Comparison of ENCODE assay signal across 30 cellular contexts in the genomic region with DNA sequence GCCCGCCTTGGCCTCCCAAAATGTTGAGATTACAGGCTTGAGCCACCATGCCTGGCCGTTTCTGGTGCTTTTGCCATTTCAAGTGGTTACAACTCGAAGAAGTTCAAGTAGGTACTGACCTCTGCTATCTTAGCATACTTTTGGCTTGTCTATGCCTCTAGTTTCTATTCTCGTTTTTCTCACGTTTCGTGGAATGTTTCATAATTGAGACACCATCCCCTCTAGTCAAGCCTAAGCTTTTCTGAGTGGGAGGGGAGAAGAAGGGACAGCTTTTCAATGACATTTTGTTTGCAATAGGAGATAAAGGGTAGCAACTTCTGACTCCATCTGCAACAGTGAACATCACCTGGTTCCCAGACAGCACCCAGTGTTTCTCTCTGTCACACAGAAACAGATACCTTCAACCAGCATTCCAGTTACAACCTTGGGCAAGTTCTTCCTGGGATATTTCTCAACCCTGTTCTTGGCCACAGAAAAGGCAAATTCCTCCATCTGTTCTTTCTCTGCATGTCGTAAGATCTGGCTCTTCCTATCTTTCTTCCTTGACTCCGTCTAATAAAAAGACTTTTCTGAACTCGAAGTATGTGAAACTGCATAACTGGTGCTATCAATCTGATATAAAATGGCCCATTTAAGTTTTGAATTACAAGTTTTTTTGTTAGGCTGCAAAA. TPM values are rescaled to one million over a fixed set of nuclear protein-coding genes. Genes with fewer than 3 reads are reported as not detected.
DNase-seq lines count a peak whose midpoint lies in the region; ATAC-seq and TF ChIP-seq lines count a peak whose summit lies in the region.
"Had no signal": no experiment of that assay in that cellular context is flagged by ENCODE, and none has a peak within 500 bp of the region (broad histone marks: within the 10 kb centered on the region; RNA-seq: fewer than 3 reads in every experiment).

No MANE protein-coding gene starts in this region.

- H2BK120ac ChIP-seq in neuronal stem cell (ENCODE audit: low read depth, low read length) = no peak overlapping the region

- H3K27me3 ChIP-seq in right atrium auricular region = no peaks in the 10 kb centered on the region
- no peaks in the 10 kb centered on the region for H3K27me3 ChIP-seq in breast epithelium
- no peaks in the 10 kb centered on the region for H3K27me3 ChIP-seq in left ventricle myocardium inferior (ENCODE audit: low read depth)
- H3K27me3 ChIP-seq in neuronal stem cell (ENCODE audit: control insufficient read depth in 3 of 3, insufficient read depth in 3 of 3, low read depth in 1 of 3, low read length in 3 of 3) = no peaks in the 10 kb centered on the region
- H3K27me3 ChIP-seq: Peyer's patch, upper lobe of left lung had no signal

- no peak overlapping the region for H2BK5ac ChIP-seq in neuronal stem cell (ENCODE audit: low read length)

- no peak overlapping the region for H2AFZ ChIP-seq in neuronal stem cell (ENCODE audit: low read length)
- H2AFZ ChIP-seq: GM23338 had no signal

- in situ Hi-C loops in GM13976 (cut with MboI; ENCODE audit: low sequenced_read_pairs, unreplicated experiment) = no loop called here

- H3K27ac ChIP-seq in right atrium auricular region = no peak overlapping the region
- H3K27ac ChIP-seq in breast epithelium = peak overlapping the region; percentile 74 to 84
- H3K27ac ChIP-seq in left ventricle myocardium inferior (replicated peaks) = peak overlapping the region; percentile 41
- no peak overlapping the region for H3K27ac ChIP-seq in neuronal stem cell (replicated peaks; ENCODE audit: low read length)
- H3K27ac ChIP-seq: A549, Peyer's patch, psoas muscle, upper lobe of left lung had no signal

- no peaks in the 10 kb centered on the region for H3K9me3 ChIP-seq in right atrium auricular region
- no peaks in the 10 kb centered on the region for H3K9me3 ChIP-seq in breast epithelium
- no peaks in the 10 kb centered on the region for H3K9me3 ChIP-seq in left ventricle myocardium inferior (replicated peaks)
- no peaks in the 10 kb centered on the region for H3K9me3 ChIP-seq in neuronal stem cell (replicated peaks in 1 of 2; ENCODE audit: control insufficient read depth in 2 of 2, insufficient read depth in 1 of 2, low read depth in 1 of 2, low read length in 2 of 2)
- H3K9me3 ChIP-seq: A549, mucosa of descending colon, Peyer's patch, psoas muscle, upper lobe of left lung had no signal

- no peaks in the 10 kb centered on the region for H3K79me1 ChIP-seq in neuronal stem cell (ENCODE audit: low read depth, low read length)

- H3K4me2 ChIP-seq in neuronal stem cell (ENCODE audit: insufficient read depth, low read length, poor library complexity, severe bottlenecking) = no peak overlapping the region
- H3K4me2 ChIP-seq: A549, GM23338, smooth muscle cell had no signal

- H3K36me3 ChIP-seq in right atrium auricular region = no peaks in the 10 kb centered on the region
- no peaks in the 10 kb centered on the region for H3K36me3 ChIP-seq in breast epithelium
- H3K36me3 ChIP-seq in left ventricle myocardium inferior = no peaks in the 10 kb centered on the region
- H3K36me3 ChIP-seq in neuronal stem cell (replicated peaks in 1 of 2; ENCODE audit: control insufficient read depth in 2 of 2, insufficient read depth in 2 of 2, low read length in 2 of 2) = no peaks in the 10 kb centered on the region
- H3K36me3 ChIP-seq: Peyer's patch, upper lobe of left lung had no signal

- H3K18ac ChIP-seq in neuronal stem cell (ENCODE audit: low read length) = no peak overlapping the region

- no peak overlapping the region for H2BK12ac ChIP-seq in neuronal stem cell (ENCODE audit: low read length)

- peak; percentile 78 for ATAC-seq in Right ventricle myocardium superior (ENCODE audit: poor library complexity)
- ATAC-seq: A549; activated CD4-positive, CD25-positive, alpha-beta regulatory T cell treated with anti-CD3 and anti-CD28 coated beads, Interleukin-2, amount 50 U/mL, for 24 hours; GM23338; left lobe of liver; mucosa of descending colon; stimulated activated naive CD8-positive, alpha-beta T cell treated with anti-CD3 and anti-CD28 coated beads, Interleukin-15, amount 100 ng/mL, for 72 hours had no signal

- no peak for DNase-seq in Right ventricle myocardium superior
- no peak for DNase-seq in right atrium auricular region (ENCODE audit: low spot score)
- peak in 1 of 2 donors; percentile 33 for DNase-seq in breast epithelium (ENCODE audit: low spot score in 2 of 2)
- no peak for DNase-seq in left ventricle myocardium inferior
- no peak for DNase-seq in activated CD4-positive, alpha-beta T cell treated with anti-CD3 and anti-CD28 coated beads, Interleukin-2, amount 50 U/mL, for 48 hours
- DNase-seq in neuronal stem cell (ENCODE audit: low spot score) = no peak
- no peak for DNase-seq in AML-193 (lab: John Stamatoyannopoulos, UW)
- no peak for DNase-seq in GM13976 (ENCODE audit: low spot score)
- DNase-seq: activated naive CD4-positive, alpha-beta T cell; activated T-cell treated with anti-CD3 and anti-CD28 coated beads, Interleukin-2, amount 50 U/mL, for 24 hours; amygdala; C1 segment of cervical spinal cord; central memory CD4-positive, alpha-beta T cell; glutamatergic neuron; mucosa of descending colon; NCI-H1694 treated with DMSO at 0.1 percent for 48 hours; NCI-H82; Peyer's patch; psoas muscle; stimulated activated CD4-positive, alpha-beta T cell treated with anti-CD3 and anti-CD28 coated beads, Interleukin-2, amount 100 ng/mL, for 48 hours; stimulated activated naive CD8-positive, alpha-beta T cell treated with anti-CD3 and anti-CD28 coated beads, Interleukin-15, amount 100 ng/mL, for 72 hours; T1000; upper lobe of left lung had no signal

- H3K4ac ChIP-seq in neuronal stem cell (ENCODE audit: low read length) = no peak overlapping the region

- no peak overlapping the region for H2BK15ac ChIP-seq in neuronal stem cell (ENCODE audit: low read length)

- H4K8ac ChIP-seq in neuronal stem cell (ENCODE audit: low read depth, low read length) = no peak overlapping the region

- no peak overlapping the region for H2AK5ac ChIP-seq in neuronal stem cell (ENCODE audit: low read depth, low read length)

- H3K4me1 ChIP-seq in right atrium auricular region (no peaks in the 10 kb centered on the region), breast epithelium (no peaks in the 10 kb centered on the region), left ventricle myocardium inferior (peaks cover 5% of the 10 kb centered on the region), neuronal stem cell (ENCODE audit: control insufficient read depth in 2 of 2, insufficient read depth in 1 of 2, low read depth in 1 of 2, low read length in 2 of 2) (peaks cover 0 to 1% of the 10 kb centered on the region in 2 donors)
- H3K4me1 ChIP-seq: A549, Peyer's patch, psoas muscle, upper lobe of left lung had no signal

- no peak for TF ChIP-seq POLR2A in breast epithelium (IDR thresholded peaks at IDR 0.05)

- H3K9ac ChIP-seq in neuronal stem cell (ENCODE audit: low read depth, low read length, poor library complexity) = no peak overlapping the region

- no peak overlapping the region for H4K91ac ChIP-seq in neuronal stem cell (ENCODE audit: low read depth, low read length, poor library complexity)

- TF ChIP-seq CTCF in right atrium auricular region (IDR thresholded peaks at IDR 0.05) (no peak), breast epithelium (IDR thresholded peaks at IDR 0.05) (no peak), left ventricle myocardium inferior (IDR thresholded peaks at IDR 0.05; ENCODE audit: borderline replicate concordance) (no peak), GM13976 (IDR thresholded peaks at IDR 0.05; ENCODE audit: borderline replicate concordance, control extremely low read depth, extremely low read depth, insufficient read depth, missing control alignments) (no peak)

- H3K4me3 ChIP-seq in right atrium auricular region = no peak overlapping the region
- H3K4me3 ChIP-seq in breast epithelium = no peak overlapping the region
- H3K4me3 ChIP-seq in left ventricle myocardium inferior = no peak overlapping the region
- H3K4me3 ChIP-seq in neuronal stem cell (ENCODE audit: low read length in 2 of 2) = no peak overlapping the region
- H3K4me3 ChIP-seq: A549, GM23338, mucosa of descending colon, Peyer's patch, psoas muscle, smooth muscle cell, upper lobe of left lung had no signal

- no CpG with 5 or more reads among the region's 9 CpGs for WGBS in neuronal stem cell (ENCODE audit: extremely low coverage in 2 of 2, insufficient read length in 2 of 2, insufficient replicate concordance in 1 of 2), 2 donors

- H3K14ac ChIP-seq in neuronal stem cell (ENCODE audit: low read length) = no peak overlapping the region

- H3K23ac ChIP-seq in neuronal stem cell (ENCODE audit: low read depth, low read length, poor library complexity) = no peak overlapping the region

- intact Hi-C loops in Right ventricle myocardium superior (cut with DNase I) (no loop called here), breast epithelium (cut with DNase I; ENCODE audit: low total_unique reads) (no loop called here), left ventricle myocardium inferior (cut with micrococcal nuclease) (no loop called here)

RNA-seq across cellular contexts. Expression of gene DDI1, which starts 25.5 kb away (rescaled TPM):
- total RNA-seq in Right ventricle myocardium superior = not detected
- total RNA-seq in right atrium auricular region = not detected
- total RNA-seq in breast epithelium = not detected
- total RNA-seq in left ventricle myocardium inferior = not detected
- polyA plus RNA-seq in neuronal stem cell (2013, experiment 1 of 2) = not detected
- polyA plus RNA-seq in neuronal stem cell (2013, experiment 2 of 2) = not detected
- total RNA-seq: epithelial cell of proximal tubule, GM23338, left lobe of liver, mucosa of descending colon, Peyer's patch, psoas muscle, smooth muscle cell, upper lobe of left lung had no signal
- polyA plus RNA-seq: A549, neural cell, psoas muscle, smooth muscle cell had no signal

Comparison
In these comparisons a context has a peak if more than half of its experiments do, and no peak if none do; other contexts are left out.
1. H3K27ac ChIP-seq: peak in breast epithelium (2 of 2) and left ventricle myocardium inferior (single experiment); none in right atrium auricular region (0 of 2) and neuronal stem cell (single experiment).